Comparison of ENCODE assay signal across 1 cellular context in genomic region chr7:116683786-116684185, GRCh38.
TF ChIP-seq lines count a peak whose summit lies in the region.

No MANE protein-coding gene starts in this region.

TF ChIP-seq in HCT116, 20 proteins besides CTCF, POLR2A, EP300 and RAD21 (continued from another document):
- no peak for TF ChIP-seq REST (IDR thresholded peaks at IDR 0.05; ENCODE audit: low read depth)
